In genomic region chr3:185717121-185717520, GRCh38 we compare ENCODE assay signal across 11 cellular contexts.
DNase-seq lines count a peak whose midpoint lies in the region; TF ChIP-seq lines count a peak whose summit lies in the region.
"Had no signal": no experiment of that assay in that cellular context is flagged by ENCODE, and none has a peak within 500 bp of the region (broad histone marks: within the 10 kb centered on the region; RNA-seq: fewer than 3 reads in every experiment).

No MANE protein-coding gene starts in this region.

- H3K4me1 Mint-ChIP-seq in endodermal cell: peaks cover 38% of the 10 kb centered on the region
- peaks cover 55% of the 10 kb centered on the region for H3K4me1 Mint-ChIP-seq in nephron

- H3K4me3 ChIP-seq in endodermal cell (ENCODE audit: low read length): no peak overlapping the region
- H3K4me3 ChIP-seq: lung had no signal

- H3K9me3 ChIP-seq in endodermal cell (ENCODE audit: control insufficient read depth, low read length): no peaks in the 10 kb centered on the region

- peaks cover 12% of the 10 kb centered on the region for H3K36me3 Mint-ChIP-seq in endodermal cell (ENCODE audit: low read depth)
- H3K36me3 Mint-ChIP-seq in nephron (ENCODE audit: low read depth): peaks cover 27% of the 10 kb centered on the region

- H3K9me3 Mint-ChIP-seq in endodermal cell (no peaks in the 10 kb centered on the region), nephron (no peaks in the 10 kb centered on the region)

- H3K36me3 ChIP-seq in endodermal cell (ENCODE audit: control insufficient read depth, insufficient read depth, low read length): peaks cover 4% of the 10 kb centered on the region

- no peak for TF ChIP-seq CTCF in endodermal cell (conservative IDR thresholded peaks at IDR 0.05)
- no peak for TF ChIP-seq CTCF in nephron (IDR thresholded peaks at IDR 0.05; ENCODE audit: unreplicated experiment in 3 of 3)

- peak overlapping the region; percentile 62 for H3K27ac ChIP-seq in endodermal cell (ENCODE audit: low read depth, low read length)

- H3K9ac ChIP-seq in endodermal cell (ENCODE audit: extremely low read depth, low read length, poor library complexity, severe bottlenecking): no peak overlapping the region

- H3K4me1 ChIP-seq in endodermal cell (ENCODE audit: control insufficient read depth, insufficient read depth, low read length): peaks cover 20% of the 10 kb centered on the region

- H3K27ac Mint-ChIP-seq in endodermal cell: peak overlapping the region; percentile 14
- peak overlapping the region; percentile 48 to 75 (median 70) for H3K27ac Mint-ChIP-seq in nephron

- no peaks in the 10 kb centered on the region for H3K27me3 Mint-ChIP-seq in endodermal cell (ENCODE audit: insufficient read depth)
- H3K27me3 Mint-ChIP-seq in nephron (ENCODE audit: low read depth): no peaks in the 10 kb centered on the region

- H3K27me3 ChIP-seq in endodermal cell (ENCODE audit: control insufficient read depth, insufficient read depth, low read length, poor library complexity, severe bottlenecking): no peaks in the 10 kb centered on the region

- WGBS in endodermal cell (ENCODE audit: insufficient coverage in 1 of 2, insufficient read length in 1 of 2), 2 experiments: 92 to 95% methylated on average over 4 of the region's 4 CpGs

- H3K4me3 Mint-ChIP-seq in endodermal cell (no peak overlapping the region), nephron (no peak overlapping the region)

- peak; percentile 94 for DNase-seq in DMS 273 (lab: John Stamatoyannopoulos, UW; ENCODE audit: unreplicated experiment)
- DNase-seq in NCI-H524 (lab: John Stamatoyannopoulos, UW): peak; percentile 70 to 94
- DNase-seq in endodermal cell: peak; percentile 51
- DNase-seq in NCI-H146 treated with DMSO at 0.1 percent for 48 hours (lab: John Stamatoyannopoulos, UW; ENCODE audit: unreplicated experiment): no peak
- DNase-seq in NCI-H2107 (lab: John Stamatoyannopoulos, UW): no peak
- no peak for DNase-seq in D341Med (ENCODE audit: low spot score)
- no peak for DNase-seq in NK-92 (lab: John Stamatoyannopoulos, UW; ENCODE audit: unreplicated experiment)
- DNase-seq: activated CD4-positive, alpha-beta T cell treated with anti-CD3 and anti-CD28 coated beads, Interleukin-2, amount 50 U/mL, for 48 hours; cortex of kidney had no signal

Comparison
In these comparisons a context has a peak if more than half of its experiments do, and no peak if none do; other contexts are left out.
1. DNase-seq: peak in DMS 273 (single experiment), NCI-H524 (2 of 2) and endodermal cell (single experiment); none in NCI-H146 treated with DMSO at 0.1 percent for 48 hours (single experiment), NCI-H2107 (single experiment), D341Med (single experiment) and NK-92 (single experiment).